In the genomic region with DNA sequence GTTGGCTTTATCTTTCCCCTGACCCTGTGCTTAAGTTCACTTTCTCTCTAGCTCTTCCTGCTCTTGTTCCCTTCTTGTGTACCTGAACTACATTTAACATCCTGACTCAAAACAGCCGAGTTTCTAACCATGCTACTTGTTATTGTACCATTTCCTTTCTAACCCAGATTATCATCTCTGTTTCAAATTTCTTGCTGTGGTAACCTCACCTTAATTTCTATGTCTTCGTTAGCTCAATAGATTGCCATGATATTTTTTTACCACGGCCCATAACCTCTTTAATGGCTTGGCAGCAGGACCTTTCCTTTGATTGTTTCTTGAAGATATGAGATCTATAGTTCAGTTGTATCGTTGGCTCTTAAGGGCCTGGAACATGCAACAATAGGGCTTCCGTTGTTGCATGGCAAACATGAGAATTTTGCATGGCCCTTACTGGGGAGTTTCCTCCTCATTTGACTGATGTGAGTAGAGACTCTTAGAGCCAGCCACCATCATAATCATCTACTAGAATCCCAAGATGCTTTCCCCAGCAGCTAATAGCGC, we compare ENCODE assay signal across 20 cellular contexts. TPM values are rescaled to one million over a fixed set of nuclear protein-coding genes. Genes with fewer than 3 reads are reported as not detected.
A peak's percentile ranks its signal among the peaks of the same experiment; 100 is the strongest.
DNase-seq lines count a peak whose midpoint lies in the region; ATAC-seq and TF ChIP-seq lines count a peak whose summit lies in the region.
"Had no signal": no experiment of that assay in that cellular context is flagged by ENCODE, and none has a peak within 500 bp of the region (broad histone marks: within the 10 kb centered on the region; RNA-seq: fewer than 3 reads in every experiment).

No MANE protein-coding gene starts in this region.

- ATAC-seq in heart left ventricle, result peak in 3 of 4 donors; percentile 51 to 62 (median 53)
- ATAC-seq in Right ventricle myocardium inferior, result no peak
- peak; percentile 24 for ATAC-seq in central memory CD8-positive, alpha-beta T cell (replicated peaks; ENCODE audit: extremely low read depth, poor library complexity, severe bottlenecking)
- ATAC-seq in gastrocnemius medialis, result peak; percentile 21 to 30
- ATAC-seq in omental fat pad (ENCODE audit: low FRiP score), result no peak

- H3K36me3 Mint-ChIP-seq in central memory CD8-positive, alpha-beta T cell (ENCODE audit: insufficient read depth), result peaks cover 26% of the 10 kb centered on the region

- intact Hi-C loops in heart left ventricle (cut with DNase I) (loop anchor here in 1 of 10 donors (5.0 kb wide), 1 partner anchor 87 kb away; the partner anchor contains the start of gene PPP4R3B), Right ventricle myocardium inferior (cut with DNase I) (no loop called here), gastrocnemius medialis (cut with DNase I; ENCODE audit: low total_unique reads) (no loop called here), spleen (cut with DNase I; ENCODE audit: low total_unique reads) (no loop called here)

- H3K27ac ChIP-seq in heart left ventricle (peak overlapping the region in 10 of 12 donors; percentile 7 to 66 (median 45)), gastrocnemius medialis (peak overlapping the region in 2 of 4 donors; percentile 39 to 57), spleen (peak overlapping the region in 3 of 8 donors; percentile 10 to 41 (median 29))
- H3K27ac ChIP-seq: PC-9, SJCRH30, VCaP had no signal

- peaks cover 12% of the 10 kb centered on the region for H3K4me1 Mint-ChIP-seq in central memory CD8-positive, alpha-beta T cell
- H3K4me1 Mint-ChIP-seq: brain had no signal

- TF ChIP-seq CTCF in heart left ventricle (IDR thresholded peaks at IDR 0.05) (no peak), gastrocnemius medialis (IDR thresholded peaks at IDR 0.05 in 4 of 5, conservative IDR thresholded peaks at IDR 0.05 in 1 of 5) (no peak), spleen (IDR thresholded peaks at IDR 0.05 in 8 of 11, conservative IDR thresholded peaks at IDR 0.05 in 3 of 11) (no peak), omental fat pad (IDR thresholded peaks at IDR 0.05) (no peak)

- H3K4me3 ChIP-seq in heart left ventricle (no peak overlapping the region), gastrocnemius medialis (no peak overlapping the region), spleen (no peak overlapping the region)
- H3K4me3 ChIP-seq: lung, PC-9, SJCRH30 had no signal

- H3K27ac Mint-ChIP-seq in central memory CD8-positive, alpha-beta T cell (ENCODE audit: low read depth), result no peak overlapping the region

- WGBS in heart left ventricle, 4 donors, result 68 to 82% (median 76%) methylated on average over 6 of the region's 6 CpGs
- WGBS in spleen, 5 donors, result 73 to 86% (median 82%) methylated on average over 6 of the region's 6 CpGs

- in situ Hi-C loops in gastrocnemius medialis (cut with MboI; ENCODE audit: low sequenced_read_pairs in 4 of 4), result no loop called here

- H3K36me3 ChIP-seq in heart left ventricle, result peaks cover 0 to 99% (median 44%) of the 10 kb centered on the region in 9 donors
- H3K36me3 ChIP-seq in gastrocnemius medialis, result peaks cover 0 to 18% of the 10 kb centered on the region in 2 donors
- peaks cover 0 to 82% (median 24%) of the 10 kb centered on the region in 6 donors for H3K36me3 ChIP-seq in spleen

- H3K4me1 ChIP-seq in heart left ventricle (peaks cover 0 to 5% (median 0%) of the 10 kb centered on the region in 12 donors), gastrocnemius medialis (peaks cover 0 to 4% of the 10 kb centered on the region in 2 donors), spleen (no peaks in the 10 kb centered on the region)
- H3K4me1 ChIP-seq: SJCRH30 had no signal

- H3K9me3 Mint-ChIP-seq in central memory CD8-positive, alpha-beta T cell, result peaks cover 6% of the 10 kb centered on the region
- H3K9me3 Mint-ChIP-seq: brain had no signal

- H3K27me3 Mint-ChIP-seq in central memory CD8-positive, alpha-beta T cell, result no peaks in the 10 kb centered on the region
- H3K27me3 Mint-ChIP-seq: brain had no signal

- TF ChIP-seq POLR2A in heart left ventricle (IDR thresholded peaks at IDR 0.05) (no peak), gastrocnemius medialis (IDR thresholded peaks at IDR 0.05) (no peak), spleen (IDR thresholded peaks at IDR 0.05) (no peak)

- DNase-seq in NCI-H82 (lab: John Stamatoyannopoulos, UW) (peak; percentile 6), NCI-H82 treated with DMSO at 0.1 percent for 48 hours (lab: John Stamatoyannopoulos, UW; ENCODE audit: unreplicated experiment) (no peak), heart left ventricle (no peak), Right ventricle myocardium inferior (ENCODE audit: missing footprints) (no peak), gastrocnemius medialis (no peak), spleen (no peak), omental fat pad (ENCODE audit: low spot score) (no peak)
- DNase-seq in central memory CD8-positive, alpha-beta T cell (ENCODE audit: low spot score in 2 of 2), result no peak
- DNase-seq: 8988T, H7, hippocampal formation, NCI-H187, NCI-H774, occipital lobe, PC-9, SJCRH30, substantia nigra had no signal

- H3K27me3 ChIP-seq in heart left ventricle, result no peaks in the 10 kb centered on the region
- no peaks in the 10 kb centered on the region for H3K27me3 ChIP-seq in gastrocnemius medialis
- H3K27me3 ChIP-seq in spleen (replicated peaks in 1 of 7), result no peaks in the 10 kb centered on the region
- H3K27me3 ChIP-seq: SJCRH30 had no signal

- no peak overlapping the region for H3K4me3 Mint-ChIP-seq in central memory CD8-positive, alpha-beta T cell
- H3K4me3 Mint-ChIP-seq: brain had no signal

- H3K9me3 ChIP-seq in heart left ventricle, result no peaks in the 10 kb centered on the region
- no peaks in the 10 kb centered on the region for H3K9me3 ChIP-seq in gastrocnemius medialis
- no peaks in the 10 kb centered on the region for H3K9me3 ChIP-seq in spleen
- H3K9me3 ChIP-seq: SJCRH30 had no signal

RNA-seq across cellular contexts. Expression of gene CFAP36, which starts 11.1 kb away (rescaled TPM):
- total RNA-seq in heart left ventricle (10 to 100 TPM; 14.2 to 31.8 (median 21.0) TPM), Right ventricle myocardium inferior (18.2 TPM), gastrocnemius medialis (10 to 100 TPM in 1 of 4 donors, 1 to 10 TPM in 3; 4.0 to 14.5 (median 5.6) TPM), spleen (10 to 100 TPM in 5 of 7 donors, 1 to 10 TPM in 2; 6.7 to 21.7 (median 15.6) TPM), omental fat pad (10 to 100 TPM; 13.8 to 18.6 (median 17.4) TPM)
- polyA plus RNA-seq in heart left ventricle (10 to 100 TPM; 25.1 to 35.7 TPM), spleen (10 to 100 TPM; 23.8 to 34.8 (median 25.0) TPM)

Comparison
In these comparisons a context has a peak if more than half of its experiments do, and no peak if none do; other contexts are left out.
1. ATAC-seq: peak in heart left ventricle (3 of 4), central memory CD8-positive, alpha-beta T cell (single experiment) and gastrocnemius medialis (2 of 2); none in Right ventricle myocardium inferior (single experiment) and omental fat pad (single experiment).